8 cellular contexts compared by ENCODE assay signal in genomic region chr11:118051611-118052461, GRCh38. TPM values are rescaled to one million over a fixed set of nuclear protein-coding genes. Genes with fewer than 3 reads are reported as not detected.
DNase-seq lines count a peak whose midpoint lies in the region; ATAC-seq lines count a peak whose summit lies in the region.

No MANE protein-coding gene starts in this region.

- H3K4me3 ChIP-seq in right cardiac atrium (ENCODE audit: low read length) (no peak overlapping the region), thymus (ENCODE audit: low read length) (no peak overlapping the region), H7 (ENCODE audit: insufficient read depth, low read depth, low read length) (no peak overlapping the region)

- intact Hi-C loops in cardiac septum (cut with DNase I): loop anchor here (5.0 kb wide), 2 partner anchors 105 to 235 kb away; no protein-coding TSS in a partner anchor
- intact Hi-C loops in right cardiac atrium (cut with DNase I): loop anchor here (5.0 to 10.0 kb wide), 7 partner anchors 100 to 627 kb away; no protein-coding TSS in a partner anchor

- H3K9me3 ChIP-seq in right cardiac atrium (ENCODE audit: control insufficient read depth, low read length) (no peaks in the 10 kb centered on the region), thymus (ENCODE audit: control insufficient read depth) (no peaks in the 10 kb centered on the region)

- H3K27ac ChIP-seq in right cardiac atrium (ENCODE audit: low read length): no peak overlapping the region
- H3K27ac ChIP-seq in thymus (ENCODE audit: low read depth): peak overlapping the region; percentile 38
- H3K27ac ChIP-seq in substantia nigra (ENCODE audit: low read depth, low read length, poor library complexity, severe bottlenecking): no peak overlapping the region

- peak; percentile 53 for DNase-seq in cardiac septum (ENCODE audit: low spot score)
- no peak for DNase-seq in right cardiac atrium
- DNase-seq in activated CD8-positive, alpha-beta memory T cell treated with anti-CD3 and anti-CD28 coated beads, Interleukin-2, amount 50 U/mL, for 4 hours: peak; percentile 63
- DNase-seq in mesenteric fat pad (ENCODE audit: low spot score): peak; percentile 47
- no peak for DNase-seq in substantia nigra (lab: John Stamatoyannopoulos, UW)
- no peak for DNase-seq in NCI-H1694 (lab: John Stamatoyannopoulos, UW)
- DNase-seq in H7: no peak

- no peak for ATAC-seq in right cardiac atrium

- H3K27me3 ChIP-seq in right cardiac atrium (ENCODE audit: control insufficient read depth, insufficient read depth): no peaks in the 10 kb centered on the region
- H3K27me3 ChIP-seq in thymus (ENCODE audit: control insufficient read depth, insufficient read depth): no peaks in the 10 kb centered on the region
- H3K27me3 ChIP-seq in H7 (ENCODE audit: control insufficient read depth, insufficient read depth, low read length): no peaks in the 10 kb centered on the region

- no peaks in the 10 kb centered on the region for H3K36me3 ChIP-seq in thymus (ENCODE audit: control insufficient read depth, insufficient read depth)
- H3K36me3 ChIP-seq in H7 (replicated peaks; ENCODE audit: control insufficient read depth, insufficient read depth, low read length): no peaks in the 10 kb centered on the region

- H3K4me1 ChIP-seq in right cardiac atrium (ENCODE audit: control insufficient read depth, insufficient read depth, low read length) (no peaks in the 10 kb centered on the region), thymus (ENCODE audit: control insufficient read depth, insufficient read depth, low read length) (peaks cover 28% of the 10 kb centered on the region)

- 71% methylated on average over 16 of the region's 16 CpGs for WGBS in right cardiac atrium
- 84% methylated on average over 16 of the region's 16 CpGs for WGBS in thymus

RNA-seq across cellular contexts. Expression of gene TMPRSS4, which starts 25.0 kb away (rescaled TPM):
- 0.32 TPM for total RNA-seq in cardiac septum
- not detected for total RNA-seq in right cardiac atrium
- polyA plus RNA-seq in right cardiac atrium: not detected
- not detected for total RNA-seq in mesenteric fat pad
- 7.4 TPM for polyA plus RNA-seq in thymus
- 0.38 TPM in 1 of 2 replicates, not detected in the other for total RNA-seq in H7 (2014; rRNA removed; shearing (Covaris generic))

RNA-seq across cellular contexts. Expression of gene SMIM35, which starts 34.9 kb away (rescaled TPM):
- total RNA-seq in cardiac septum: not detected
- total RNA-seq in right cardiac atrium: not detected
- not detected for polyA plus RNA-seq in right cardiac atrium
- not detected for total RNA-seq in mesenteric fat pad
- 0.09 TPM for polyA plus RNA-seq in thymus
- total RNA-seq in H7 (2014; rRNA removed; shearing (Covaris generic)): not detected in 2 replicates

Comparison
In these comparisons a context has a peak if more than half of its experiments do, and no peak if none do; other contexts are left out.
1. DNase-seq: peak in cardiac septum (single experiment), activated CD8-positive, alpha-beta memory T cell treated with anti-CD3 and anti-CD28 coated beads, Interleukin-2, amount 50 U/mL, for 4 hours (single experiment) and mesenteric fat pad (single experiment); none in right cardiac atrium (0 of 3), substantia nigra (0 of 49), NCI-H1694 (single experiment) and H7 (single experiment).